ENCODE assay signal across 7 cellular contexts in the genomic region with DNA sequence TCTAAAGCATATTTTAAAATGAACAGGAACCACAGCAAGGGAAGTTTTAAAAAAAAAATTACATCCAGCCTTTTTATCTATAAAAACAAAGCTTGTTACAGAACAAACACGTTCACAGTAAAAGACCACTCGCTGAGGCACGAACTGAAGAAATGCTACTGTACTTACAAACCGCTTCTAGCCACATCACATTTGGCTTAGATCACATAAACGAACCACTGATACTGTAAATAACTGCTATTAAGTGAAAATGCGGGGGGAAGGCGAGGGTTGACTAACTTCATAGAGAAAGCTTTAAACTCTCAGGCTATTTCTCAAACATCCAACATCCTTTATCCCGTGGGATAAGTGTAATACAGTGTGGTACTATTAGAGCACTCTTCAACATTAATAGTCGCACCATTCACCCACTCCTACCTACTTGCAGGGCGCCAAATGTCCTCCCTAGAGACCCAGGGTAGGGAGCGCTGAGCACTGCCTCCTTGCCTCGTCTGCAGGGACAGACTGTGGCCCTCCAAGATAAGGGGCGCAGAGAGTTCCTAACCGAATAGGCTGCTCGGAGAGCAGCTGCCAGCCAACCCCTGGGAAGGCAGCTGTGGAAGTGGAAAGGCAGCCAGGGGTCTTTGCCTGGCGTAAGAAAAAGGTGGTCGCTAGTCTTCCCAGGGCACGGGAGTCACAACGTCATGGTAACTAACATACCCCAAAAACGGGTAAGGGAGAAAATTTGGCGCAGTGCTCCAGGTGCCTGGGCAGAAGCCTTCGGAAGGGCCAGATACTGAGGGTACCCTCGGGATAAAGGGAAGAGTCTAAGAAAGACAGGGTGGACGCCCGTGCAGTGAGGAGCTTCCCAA. TPM values are rescaled to one million over a fixed set of nuclear protein-coding genes. Genes with fewer than 3 reads are reported as not detected.
DNase-seq lines count a peak whose midpoint lies in the region; TF ChIP-seq lines count a peak whose summit lies in the region.

No MANE protein-coding gene starts in this region.

- peaks cover 5% of the 10 kb centered on the region for H3K4me1 ChIP-seq in neural progenitor cell

- no peaks in the 10 kb centered on the region for H3K9me3 Mint-ChIP-seq in activated T-cell treated with anti-CD3 and anti-CD28 coated beads, Interleukin-2, amount 50 U/mL, for 24 hours
- peaks cover 5% of the 10 kb centered on the region for H3K9me3 Mint-ChIP-seq in neural progenitor cell

- H4K20me1 ChIP-seq in neural progenitor cell (ENCODE audit: low read depth): no peaks in the 10 kb centered on the region

- H3K4me3 Mint-ChIP-seq in activated T-cell treated with anti-CD3 and anti-CD28 coated beads, Interleukin-2, amount 50 U/mL, for 24 hours: peak overlapping the region; percentile 96
- H3K4me3 Mint-ChIP-seq in neural progenitor cell: peak overlapping the region; percentile 90

- no peak overlapping the region for H3K9ac ChIP-seq in neural progenitor cell

- peaks cover 49% of the 10 kb centered on the region for H3K4me1 Mint-ChIP-seq in activated T-cell treated with anti-CD3 and anti-CD28 coated beads, Interleukin-2, amount 50 U/mL, for 24 hours (ENCODE audit: low read depth)
- H3K4me1 Mint-ChIP-seq in neural progenitor cell: peaks cover 7% of the 10 kb centered on the region

- CTCF ChIA-PET in HEK293T (lab: Yijun Ruan, JAX): interaction anchor here (0.5 to 0.8 kb wide), 3 partner anchors 10 to 150 kb away, joined by 3 to 5 read pairs (median 3); no protein-coding TSS in a partner anchor

- peak; percentile 26 for DNase-seq in GM13977 (ENCODE audit: low spot score)
- DNase-seq in HEK293T (ENCODE audit: extremely low spot score): peak; percentile 27
- peak; percentile 17 for DNase-seq in NCI-H1694 (lab: John Stamatoyannopoulos, UW)
- DNase-seq in activated T-cell treated with anti-CD3 and anti-CD28 coated beads, Interleukin-2, amount 50 U/mL, for 24 hours: no peak
- DNase-seq in fibroblast of the aortic adventitia (ENCODE audit: low read depth): peak; percentile 33
- peak; percentile 42 for DNase-seq in neural progenitor cell (ENCODE audit: low spot score)
- no peak for DNase-seq in DMS114 treated with DMSO at 0.1 percent for 48 hours (lab: John Stamatoyannopoulos, UW; ENCODE audit: unreplicated experiment)

- H3F3A ChIP-seq in neural progenitor cell (ENCODE audit: low read depth): no peaks in the 10 kb centered on the region

- POLR2A ChIA-PET in HEK293T (lab: Yijun Ruan, JAX): interaction anchor here (1.5 kb wide), 1 partner anchor 10 kb away, joined by 4 read pairs; no protein-coding TSS in a partner anchor

- no peak overlapping the region for H3K27ac ChIP-seq in neural progenitor cell

- no peaks in the 10 kb centered on the region for H3K27me3 Mint-ChIP-seq in activated T-cell treated with anti-CD3 and anti-CD28 coated beads, Interleukin-2, amount 50 U/mL, for 24 hours
- H3K27me3 Mint-ChIP-seq in neural progenitor cell (ENCODE audit: insufficient read depth, low read depth): peaks cover 6% of the 10 kb centered on the region

- peak overlapping the region; percentile 81 for H3K4me2 ChIP-seq in neural progenitor cell

- in situ Hi-C loops in GM13977 (cut with MboI; ENCODE audit: low pct_unique_long_range_greater_than_20kb, low sequenced_read_pairs, unreplicated experiment): no loop called here

- H2AFZ ChIP-seq in neural progenitor cell (replicated peaks): peak overlapping the region; percentile 71

- H3K4me3 ChIP-seq in fibroblast of the aortic adventitia (ENCODE audit: low read depth, low read length): peak overlapping the region; percentile 93
- H3K4me3 ChIP-seq in neural progenitor cell: peak overlapping the region; percentile 55

- peaks cover 24% of the 10 kb centered on the region for H3K36me3 Mint-ChIP-seq in activated T-cell treated with anti-CD3 and anti-CD28 coated beads, Interleukin-2, amount 50 U/mL, for 24 hours (ENCODE audit: low read depth)
- peaks cover 3% of the 10 kb centered on the region for H3K36me3 Mint-ChIP-seq in neural progenitor cell

- TF ChIP-seq CTCF in GM13977 (IDR thresholded peaks at IDR 0.05; ENCODE audit: extremely low read depth, insufficient read depth, missing control alignments): no peak
- TF ChIP-seq CTCF in fibroblast of the aortic adventitia (IDR thresholded peaks at IDR 0.05; ENCODE audit: insufficient read depth, low read length): no peak
- no peak for TF ChIP-seq CTCF in neural progenitor cell (IDR thresholded peaks at IDR 0.05)

- H3K27ac Mint-ChIP-seq in activated T-cell treated with anti-CD3 and anti-CD28 coated beads, Interleukin-2, amount 50 U/mL, for 24 hours: peak overlapping the region; percentile 93
- H3K27ac Mint-ChIP-seq in neural progenitor cell: peak overlapping the region; percentile 84

- H3K36me3 ChIP-seq in neural progenitor cell: no peaks in the 10 kb centered on the region

- no peaks in the 10 kb centered on the region for H3K9me3 ChIP-seq in neural progenitor cell (ENCODE audit: low read depth)

- no peaks in the 10 kb centered on the region for H3K79me2 ChIP-seq in neural progenitor cell (ENCODE audit: low read depth)

- H3K27me3 ChIP-seq in neural progenitor cell: peaks cover 43% of the 10 kb centered on the region

TF ChIP-seq in HEK293T, 16 proteins besides CTCF, POLR2A, EP300 and RAD21:
- TF ChIP-seq SP1 (IDR thresholded peaks at IDR 0.05): no peak
- no peak for TF ChIP-seq CTBP1 (IDR thresholded peaks at IDR 0.05; ENCODE audit: borderline replicate concordance)
- TF ChIP-seq LEF1 (IDR thresholded peaks at IDR 0.05; ENCODE audit: borderline replicate concordance): no peak
- no peak for TF ChIP-seq FOXM1 (IDR thresholded peaks at IDR 0.05; ENCODE audit: borderline replicate concordance)
- no peak for TF ChIP-seq L3MBTL2 (conservative IDR thresholded peaks at IDR 0.05)
- TF ChIP-seq HDGF (IDR thresholded peaks at IDR 0.05; ENCODE audit: borderline replicate concordance): no peak
- TF ChIP-seq TARDBP (IDR thresholded peaks at IDR 0.05): no peak

RNA-seq across cellular contexts. Expression of a gene that starts 0.8 kb away (rescaled TPM):
- 1.6 and 2.2 TPM in 2 replicates for total RNA-seq in fibroblast of the aortic adventitia (ENCODE audit: low replicate concordance)
- total RNA-seq in neural progenitor cell (ENCODE audit: low replicate concordance): 0.37 and 0.43 TPM in 2 replicates

Comparison
In these comparisons a context has a peak if more than half of its experiments do, and no peak if none do; other contexts are left out.
1. DNase-seq: peak in GM13977 (single experiment), HEK293T (single experiment), NCI-H1694 (single experiment), fibroblast of the aortic adventitia (single experiment) and neural progenitor cell (single experiment); none in activated T-cell treated with anti-CD3 and anti-CD28 coated beads, Interleukin-2, amount 50 U/mL, for 24 hours (single experiment) and DMS114 treated with DMSO at 0.1 percent for 48 hours (single experiment).